Comparison of ENCODE assay signal across 2 cellular contexts in the genomic region with DNA sequence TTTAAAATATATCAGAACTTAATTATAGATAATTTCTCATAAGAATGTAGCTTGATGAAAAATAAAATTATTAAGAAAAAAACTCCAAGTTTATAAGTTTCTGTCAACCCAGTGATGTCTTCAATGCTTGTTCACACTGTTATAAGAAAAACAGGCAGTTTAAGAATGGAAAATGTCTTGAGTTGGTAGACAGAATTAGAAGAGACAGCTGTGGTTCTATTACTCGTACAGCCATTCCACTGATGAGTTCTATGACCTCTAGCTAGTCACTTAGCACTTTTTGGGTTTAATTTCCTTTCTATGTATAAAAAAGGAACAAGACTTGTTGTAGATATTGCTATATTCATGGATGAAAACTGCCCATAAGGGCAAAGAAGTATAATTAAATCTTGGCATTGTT.
TF ChIP-seq lines count a peak whose summit lies in the region.

No MANE protein-coding gene starts in this region.

TF ChIP-seq in SK-N-SH treated with all-trans-retinoic acid at 6 μM for 48 hours, 23 proteins besides CTCF, POLR2A, EP300 and RAD21 (continued from another document):
- TF ChIP-seq, protein P1, sequence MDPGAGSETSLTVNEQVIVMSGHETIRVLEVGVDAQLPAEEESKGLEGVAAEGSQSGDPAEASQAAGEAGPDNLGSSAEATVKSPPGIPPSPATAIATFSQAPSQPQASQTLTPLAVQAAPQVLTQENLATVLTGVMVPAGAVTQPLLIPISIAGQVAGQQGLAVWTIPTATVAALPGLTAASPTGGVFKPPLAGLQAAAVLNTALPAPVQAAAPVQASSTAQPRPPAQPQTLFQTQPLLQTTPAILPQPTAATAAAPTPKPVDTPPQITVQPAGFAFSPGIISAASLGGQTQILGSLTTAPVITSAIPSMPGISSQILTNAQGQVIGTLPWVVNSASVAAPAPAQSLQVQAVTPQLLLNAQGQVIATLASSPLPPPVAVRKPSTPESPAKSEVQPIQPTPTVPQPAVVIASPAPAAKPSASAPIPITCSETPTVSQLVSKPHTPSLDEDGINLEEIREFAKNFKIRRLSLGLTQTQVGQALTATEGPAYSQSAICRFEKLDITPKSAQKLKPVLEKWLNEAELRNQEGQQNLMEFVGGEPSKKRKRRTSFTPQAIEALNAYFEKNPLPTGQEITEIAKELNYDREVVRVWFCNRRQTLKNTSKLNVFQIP (CRISPR knock-in tag; IDR thresholded peaks at IDR 0.05; ENCODE audit: borderline replicate concordance, low read depth) = no peak
- TF ChIP-seq, protein P2, sequence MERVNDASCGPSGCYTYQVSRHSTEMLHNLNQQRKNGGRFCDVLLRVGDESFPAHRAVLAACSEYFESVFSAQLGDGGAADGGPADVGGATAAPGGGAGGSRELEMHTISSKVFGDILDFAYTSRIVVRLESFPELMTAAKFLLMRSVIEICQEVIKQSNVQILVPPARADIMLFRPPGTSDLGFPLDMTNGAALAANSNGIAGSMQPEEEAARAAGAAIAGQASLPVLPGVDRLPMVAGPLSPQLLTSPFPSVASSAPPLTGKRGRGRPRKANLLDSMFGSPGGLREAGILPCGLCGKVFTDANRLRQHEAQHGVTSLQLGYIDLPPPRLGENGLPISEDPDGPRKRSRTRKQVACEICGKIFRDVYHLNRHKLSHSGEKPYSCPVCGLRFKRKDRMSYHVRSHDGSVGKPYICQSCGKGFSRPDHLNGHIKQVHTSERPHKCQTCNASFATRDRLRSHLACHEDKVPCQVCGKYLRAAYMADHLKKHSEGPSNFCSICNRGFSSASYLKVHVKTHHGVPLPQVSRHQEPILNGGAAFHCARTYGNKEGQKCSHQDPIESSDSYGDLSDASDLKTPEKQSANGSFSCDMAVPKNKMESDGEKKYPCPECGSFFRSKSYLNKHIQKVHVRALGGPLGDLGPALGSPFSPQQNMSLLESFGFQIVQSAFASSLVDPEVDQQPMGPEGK (CRISPR knock-in tag; IDR thresholded peaks at IDR 0.05; ENCODE audit: borderline replicate concordance) = no peak
- TF ChIP-seq ZFP30 (CRISPR knock-in tag; IDR thresholded peaks at IDR 0.05) (no peak), SNAI2 (CRISPR knock-in tag; IDR thresholded peaks at IDR 0.05) (no peak), ZNF70 (CRISPR knock-in tag; IDR thresholded peaks at IDR 0.05) (no peak)
- TF ChIP-seq, protein P3, sequence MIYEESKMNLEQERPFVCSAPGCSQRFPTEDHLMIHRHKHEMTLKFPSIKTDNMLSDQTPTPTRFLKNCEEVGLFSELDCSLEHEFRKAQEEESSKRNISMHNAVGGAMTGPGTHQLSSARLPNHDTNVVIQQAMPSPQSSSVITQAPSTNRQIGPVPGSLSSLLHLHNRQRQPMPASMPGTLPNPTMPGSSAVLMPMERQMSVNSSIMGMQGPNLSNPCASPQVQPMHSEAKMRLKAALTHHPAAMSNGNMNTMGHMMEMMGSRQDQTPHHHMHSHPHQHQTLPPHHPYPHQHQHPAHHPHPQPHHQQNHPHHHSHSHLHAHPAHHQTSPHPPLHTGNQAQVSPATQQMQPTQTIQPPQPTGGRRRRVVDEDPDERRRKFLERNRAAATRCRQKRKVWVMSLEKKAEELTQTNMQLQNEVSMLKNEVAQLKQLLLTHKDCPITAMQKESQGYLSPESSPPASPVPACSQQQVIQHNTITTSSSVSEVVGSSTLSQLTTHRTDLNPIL (CRISPR knock-in tag; IDR thresholded peaks at IDR 0.05; ENCODE audit: low read depth) = no peak

TF ChIP-seq in SK-N-SH, 30 proteins besides CTCF, POLR2A, EP300 and RAD21 (continued from another document):
- TF ChIP-seq, protein P4, sequence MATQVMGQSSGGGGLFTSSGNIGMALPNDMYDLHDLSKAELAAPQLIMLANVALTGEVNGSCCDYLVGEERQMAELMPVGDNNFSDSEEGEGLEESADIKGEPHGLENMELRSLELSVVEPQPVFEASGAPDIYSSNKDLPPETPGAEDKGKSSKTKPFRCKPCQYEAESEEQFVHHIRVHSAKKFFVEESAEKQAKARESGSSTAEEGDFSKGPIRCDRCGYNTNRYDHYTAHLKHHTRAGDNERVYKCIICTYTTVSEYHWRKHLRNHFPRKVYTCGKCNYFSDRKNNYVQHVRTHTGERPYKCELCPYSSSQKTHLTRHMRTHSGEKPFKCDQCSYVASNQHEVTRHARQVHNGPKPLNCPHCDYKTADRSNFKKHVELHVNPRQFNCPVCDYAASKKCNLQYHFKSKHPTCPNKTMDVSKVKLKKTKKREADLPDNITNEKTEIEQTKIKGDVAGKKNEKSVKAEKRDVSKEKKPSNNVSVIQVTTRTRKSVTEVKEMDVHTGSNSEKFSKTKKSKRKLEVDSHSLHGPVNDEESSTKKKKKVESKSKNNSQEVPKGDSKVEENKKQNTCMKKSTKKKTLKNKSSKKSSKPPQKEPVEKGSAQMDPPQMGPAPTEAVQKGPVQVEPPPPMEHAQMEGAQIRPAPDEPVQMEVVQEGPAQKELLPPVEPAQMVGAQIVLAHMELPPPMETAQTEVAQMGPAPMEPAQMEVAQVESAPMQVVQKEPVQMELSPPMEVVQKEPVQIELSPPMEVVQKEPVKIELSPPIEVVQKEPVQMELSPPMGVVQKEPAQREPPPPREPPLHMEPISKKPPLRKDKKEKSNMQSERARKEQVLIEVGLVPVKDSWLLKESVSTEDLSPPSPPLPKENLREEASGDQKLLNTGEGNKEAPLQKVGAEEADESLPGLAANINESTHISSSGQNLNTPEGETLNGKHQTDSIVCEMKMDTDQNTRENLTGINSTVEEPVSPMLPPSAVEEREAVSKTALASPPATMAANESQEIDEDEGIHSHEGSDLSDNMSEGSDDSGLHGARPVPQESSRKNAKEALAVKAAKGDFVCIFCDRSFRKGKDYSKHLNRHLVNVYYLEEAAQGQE (IDR thresholded peaks at IDR 0.05; ENCODE audit: low read depth, low read length) = no peak
- TF ChIP-seq FOXJ3 (CRISPR knock-in tag; IDR thresholded peaks at IDR 0.05) = no peak
- no peak for TF ChIP-seq CHD2 (IDR thresholded peaks at IDR 0.05; ENCODE audit: low read length, partially characterized antibody)
- no peak for TF ChIP-seq MEF2A (IDR thresholded peaks at IDR 0.05; ENCODE audit: borderline replicate concordance, low read depth)
- no peak for TF ChIP-seq SMC3 (IDR thresholded peaks at IDR 0.05; ENCODE audit: low read depth, low read length)
- TF ChIP-seq MXI1 (IDR thresholded peaks at IDR 0.05; ENCODE audit: low read depth, low read length) = no peak
TF ChIP-seq in SK-N-SH: peak in this region for 0.
